Comparison of ENCODE assay signal across 7 cellular contexts in the genomic region with DNA sequence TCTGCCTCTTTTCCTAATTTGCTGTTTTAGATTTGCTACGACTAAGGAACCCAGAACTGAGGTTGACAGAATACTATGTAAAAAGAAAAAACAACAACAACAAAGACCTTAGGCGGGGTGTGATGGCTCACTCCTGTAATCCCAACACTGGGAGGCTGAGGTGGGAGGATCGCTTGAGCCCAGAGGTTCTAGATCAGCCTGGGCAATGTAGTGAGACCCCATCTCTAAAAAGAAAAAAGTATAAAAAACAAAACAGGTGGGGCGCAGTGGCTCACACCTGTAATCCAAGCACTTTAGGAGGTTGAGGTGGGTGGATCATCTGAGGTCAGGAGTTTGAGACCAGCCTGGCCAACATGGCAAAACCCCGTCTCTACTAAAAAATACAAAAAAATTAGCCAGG. TPM values are rescaled to one million over a fixed set of nuclear protein-coding genes. Genes with fewer than 3 reads are reported as not detected.
DNase-seq lines count a peak whose midpoint lies in the region; ATAC-seq and TF ChIP-seq lines count a peak whose summit lies in the region.
"Not testable (repeated sequence)": the region's sequence is repeated elsewhere in the genome, so short reads cannot be mapped to it uniquely, and the experiment has no call there.

No MANE protein-coding gene starts in this region.

- not testable (repeated sequence) for H3K27me3 ChIP-seq in CD4-positive, CD25-positive, alpha-beta regulatory T cell (ENCODE audit: control insufficient read depth, insufficient read depth, low read length); PC-9 (ENCODE audit: insufficient read depth, low read depth); adrenal gland; gastrocnemius medialis; tibial artery

- not testable (repeated sequence) for H4K20me1 ChIP-seq in PC-9 (ENCODE audit: insufficient read depth)

- peaks cover 41 to 72% (median 56%) of the 10 kb centered on the region in 4 donors for H3K4me1 Mint-ChIP-seq in CD4-positive, CD25-positive, alpha-beta regulatory T cell
- H3K4me1 Mint-ChIP-seq in effector memory CD8-positive, alpha-beta T cell (ENCODE audit: low read depth in 2 of 2), result peaks cover 30 to 52% of the 10 kb centered on the region in 2 donors
- peaks cover 27 to 67% (median 35%) of the 10 kb centered on the region in 3 donors for H3K4me1 Mint-ChIP-seq in naive B cell

- ATAC-seq in CD4-positive, CD25-positive, alpha-beta regulatory T cell (ENCODE audit: low read depth in 2 of 2); effector memory CD8-positive, alpha-beta T cell (replicated peaks); naive B cell (ENCODE audit: low read depth in 2 of 2); gastrocnemius medialis: not testable (repeated sequence)

- POLR2A ChIA-PET in PC-9 (lab: Charles Lee; ENCODE audit: unreplicated experiment), result not testable (repeated sequence)

- H3K4me3 ChIP-seq in CD4-positive, CD25-positive, alpha-beta regulatory T cell (ENCODE audit: low read depth, low read length); PC-9; gastrocnemius medialis; tibial artery: not testable (repeated sequence)
- H3K4me3 ChIP-seq in adrenal gland, result peak overlapping the region in 1 of 4 donors; percentile 18

- H3K27me3 Mint-ChIP-seq in CD4-positive, CD25-positive, alpha-beta regulatory T cell; effector memory CD8-positive, alpha-beta T cell; naive B cell: not testable (repeated sequence)

- intact Hi-C loops in PC-9 (cut with micrococcal nuclease; ENCODE audit: unreplicated experiment); adrenal gland (cut with DNase I); tibial artery (cut with DNase I; ENCODE audit: low total_unique reads): not testable (repeated sequence)
- intact Hi-C loops in gastrocnemius medialis (cut with DNase I; ENCODE audit: low total_unique reads), result loop anchor here (10.0 kb wide), 3 partner anchors 180 to 500 kb away; a partner anchor contains a TSS

- H3K79me2 ChIP-seq in PC-9 (ENCODE audit: low read depth), result peaks cover 76% of the 10 kb centered on the region

- H3K27ac ChIP-seq in CD4-positive, CD25-positive, alpha-beta regulatory T cell (ENCODE audit: insufficient read depth, low read length, poor library complexity, severe bottlenecking); PC-9: not testable (repeated sequence)
- H3K27ac ChIP-seq in adrenal gland (peak overlapping the region; percentile 26 to 76 (median 58)), gastrocnemius medialis (peak overlapping the region; percentile 5 to 53 (median 45)), tibial artery (peak overlapping the region; percentile 26 to 30)

- not testable (repeated sequence) for H3K9me2 ChIP-seq in PC-9 (ENCODE audit: insufficient read depth)

- H2AFZ ChIP-seq in PC-9, result not testable (repeated sequence)

- not testable (repeated sequence) for H3K36me3 ChIP-seq in CD4-positive, CD25-positive, alpha-beta regulatory T cell (ENCODE audit: control insufficient read depth, insufficient read depth, low read length); PC-9 (ENCODE audit: low read depth); adrenal gland (replicated peaks in 1 of 2); gastrocnemius medialis; tibial artery

- CTCF ChIA-PET in PC-9 (lab: Charles Lee), result interaction anchor here (1.1 kb wide), 1 partner anchor 115 kb away, joined by 5 read pairs; no protein-coding TSS in a partner anchor

- not testable (repeated sequence) for H3K9me3 ChIP-seq in CD4-positive, CD25-positive, alpha-beta regulatory T cell (ENCODE audit: control insufficient read depth in 2 of 2, low read length in 2 of 2); PC-9 (ENCODE audit: insufficient read depth, low read depth); adrenal gland (replicated peaks in 1 of 3); gastrocnemius medialis; tibial artery

- not testable (repeated sequence) for TF ChIP-seq POLR2A in adrenal gland (IDR thresholded peaks at IDR 0.05); gastrocnemius medialis (IDR thresholded peaks at IDR 0.05)

- 0 out of 2 replicates have a peak overlapping the region, but pooled peaks have one; percentile 1 for H3K4me2 ChIP-seq in PC-9

- not testable (repeated sequence) for DNase-seq in CD4-positive, CD25-positive, alpha-beta regulatory T cell; PC-9; adrenal gland; effector memory CD8-positive, alpha-beta T cell; naive B cell; gastrocnemius medialis; tibial artery

- TF ChIP-seq CTCF in PC-9 (conservative IDR thresholded peaks at IDR 0.05); adrenal gland (IDR thresholded peaks at IDR 0.05); gastrocnemius medialis (IDR thresholded peaks at IDR 0.05 in 4 of 5, conservative IDR thresholded peaks at IDR 0.05 in 1 of 5); tibial artery (IDR thresholded peaks at IDR 0.05): not testable (repeated sequence)

- H3K4me3 Mint-ChIP-seq in CD4-positive, CD25-positive, alpha-beta regulatory T cell, result peak overlapping the region in 1 of 4 donors; percentile 51
- H3K4me3 Mint-ChIP-seq in effector memory CD8-positive, alpha-beta T cell, result not testable (repeated sequence)
- H3K4me3 Mint-ChIP-seq in naive B cell, result peak overlapping the region in 1 of 8 donors; percentile 36

- peaks cover 21% of the 10 kb centered on the region for H3K36me3 Mint-ChIP-seq in CD4-positive, CD25-positive, alpha-beta regulatory T cell
- H3K36me3 Mint-ChIP-seq in effector memory CD8-positive, alpha-beta T cell (ENCODE audit: insufficient read depth), result peaks cover 29% of the 10 kb centered on the region
- peaks cover 0 to 12% of the 10 kb centered on the region in 2 donors for H3K36me3 Mint-ChIP-seq in naive B cell

- peak overlapping the region in 2 of 3 donors; percentile 5 to 24 for H3K27ac Mint-ChIP-seq in CD4-positive, CD25-positive, alpha-beta regulatory T cell
- H3K27ac Mint-ChIP-seq in effector memory CD8-positive, alpha-beta T cell, result peak overlapping the region; percentile 38 to 77
- H3K27ac Mint-ChIP-seq in naive B cell, result peak overlapping the region in 4 of 6 donors; percentile 7 to 90 (median 51)

- not testable (repeated sequence) for H3F3A ChIP-seq in PC-9 (ENCODE audit: insufficient read depth, low read depth)

- 91 to 97% (median 96%) methylated on average over 5 of the region's 5 CpGs for WGBS in adrenal gland, 4 donors

- in situ Hi-C loops in gastrocnemius medialis (cut with MboI; ENCODE audit: low sequenced_read_pairs in 4 of 4), result not testable (repeated sequence)

- H3K4me1 ChIP-seq in CD4-positive, CD25-positive, alpha-beta regulatory T cell (ENCODE audit: control insufficient read depth, insufficient read depth, low read length, poor library complexity, severe bottlenecking), result peaks cover 26% of the 10 kb centered on the region
- H3K4me1 ChIP-seq in PC-9 (replicated peaks; ENCODE audit: insufficient read depth) (peaks cover 24% of the 10 kb centered on the region), adrenal gland (replicated peaks in 1 of 2) (peaks cover 21 to 52% of the 10 kb centered on the region in 2 donors), gastrocnemius medialis (peaks cover 44 to 54% of the 10 kb centered on the region in 2 donors), tibial artery (peaks cover 0 to 33% (median 14%) of the 10 kb centered on the region in 4 donors)

- H3K9me3 Mint-ChIP-seq in CD4-positive, CD25-positive, alpha-beta regulatory T cell; effector memory CD8-positive, alpha-beta T cell; naive B cell: not testable (repeated sequence)

- not testable (repeated sequence) for BruUV-seq in PC-9 (replicated peaks; lab: Mats Ljungman, UMichigan)

RNA-seq across cellular contexts. Expression of a gene that starts 4.3 kb away (rescaled TPM):
- total RNA-seq in CD4-positive, CD25-positive, alpha-beta regulatory T cell, result 81.2 TPM
- polyA plus RNA-seq in CD4-positive, CD25-positive, alpha-beta regulatory T cell, result 10 to 100 TPM; 12.5 to 20.4 (median 19.6) TPM
- 48.0 and 71.3 TPM in 2 replicates for total RNA-seq in PC-9 (2021)
- total RNA-seq in adrenal gland, result 10 to 100 TPM; 37.7 to 89.0 (median 65.3) TPM
- 10 to 100 TPM; 22.7 to 46.0 (median 35.0) TPM for polyA plus RNA-seq in adrenal gland
- 10 to 100 TPM; 18.2 to 52.9 (median 21.0) TPM for polyA plus RNA-seq in naive B cell (ENCODE audit: low read depth in 6 of 6)
- total RNA-seq in gastrocnemius medialis, result 10 to 100 TPM; 25.4 to 80.0 (median 40.6) TPM
